8 cellular contexts compared by ENCODE assay signal in the genomic region with DNA sequence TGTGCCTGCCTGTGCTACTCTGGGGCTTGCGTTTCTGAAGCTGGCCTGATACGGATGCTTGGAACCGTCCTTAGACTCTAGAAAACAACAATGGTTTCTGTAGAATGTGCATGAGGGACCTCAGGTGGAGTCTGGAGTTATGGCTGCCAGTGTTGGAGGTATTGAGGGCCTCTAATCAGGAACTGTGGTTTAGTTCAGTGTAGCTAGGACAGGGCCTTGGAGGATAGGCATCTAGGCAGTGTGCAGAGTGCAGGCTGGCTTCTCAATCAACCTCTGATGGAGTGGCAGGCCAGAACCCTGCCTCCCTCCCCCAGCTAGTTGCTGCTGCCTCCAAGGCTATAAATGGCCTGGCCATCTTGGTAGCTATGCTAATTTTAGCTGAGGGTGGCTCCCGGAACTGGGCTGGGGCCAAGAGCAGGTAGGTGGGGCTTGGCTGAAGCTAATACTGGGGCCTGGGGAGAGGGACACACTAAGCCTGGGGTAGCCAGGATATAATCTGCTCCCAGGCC. TPM values are rescaled to one million over a fixed set of nuclear protein-coding genes. Genes with fewer than 3 reads are reported as not detected.
A peak's percentile ranks its signal among the peaks of the same experiment; 100 is the strongest.
DNase-seq lines count a peak whose midpoint lies in the region; ATAC-seq and TF ChIP-seq lines count a peak whose summit lies in the region.

No MANE protein-coding gene starts in this region.

- DNase-seq in CD8-positive, alpha-beta T cell = peak in 1 of 7 experiments; percentile 27
- DNase-seq in cerebellar cortex (ENCODE audit: low spot score) = peak; percentile 58
- DNase-seq in NCI-H446 treated with DMSO at 0.1 percent for 48 hours (lab: John Stamatoyannopoulos, UW) = no peak
- no peak for DNase-seq in midbrain (lab: John Stamatoyannopoulos, UW)
- DNase-seq in kidney tubule cell (ENCODE audit: low spot score) = no peak

- peak overlapping the region; percentile 93 for H3K4me3 Mint-ChIP-seq in CD8-positive, alpha-beta T cell
- H3K4me3 Mint-ChIP-seq in IgD-negative memory B cell = peak overlapping the region; percentile 0 to 95 (median 82)

- H3K9me3 Mint-ChIP-seq in CD8-positive, alpha-beta T cell = no peaks in the 10 kb centered on the region
- H3K9me3 Mint-ChIP-seq in IgD-negative memory B cell = no peaks in the 10 kb centered on the region

- H3K27me3 ChIP-seq in CD8-positive, alpha-beta T cell (ENCODE audit: insufficient read depth, low read length) = no peaks in the 10 kb centered on the region
- no peaks in the 10 kb centered on the region for H3K27me3 ChIP-seq in skeletal muscle tissue (ENCODE audit: control insufficient read depth in 3 of 3, insufficient read depth in 3 of 3, low read length in 3 of 3)

- POLR2A ChIA-PET in CD8-positive, alpha-beta T cell (lab: Charles Lee) = interaction anchor here (1.0 to 3.5 kb wide), 5 partner anchors 8 to 31 kb away, joined by 3 to 13 read pairs (median 8); a partner anchor contains a TSS

- H3K4me1 ChIP-seq in CD8-positive, alpha-beta T cell (ENCODE audit: insufficient read depth, low read length) = peaks cover 77% of the 10 kb centered on the region
- peaks cover 61 to 70% (median 61%) of the 10 kb centered on the region in 3 donors for H3K4me1 ChIP-seq in skeletal muscle tissue (ENCODE audit: control insufficient read depth in 3 of 3, insufficient read depth in 3 of 3, low read length in 3 of 3)

- H3K27ac ChIP-seq in CD8-positive, alpha-beta T cell (ENCODE audit: low read depth, low read length) = peak overlapping the region; percentile 13
- H3K27ac ChIP-seq in skeletal muscle tissue (ENCODE audit: low read depth, low read length) = peak overlapping the region; percentile 93

- H3K36me3 ChIP-seq in CD8-positive, alpha-beta T cell (ENCODE audit: insufficient read depth, low read length) = no peaks in the 10 kb centered on the region
- H3K36me3 ChIP-seq in skeletal muscle tissue (ENCODE audit: control insufficient read depth in 3 of 3, insufficient read depth in 3 of 3, low read length in 3 of 3) = no peaks in the 10 kb centered on the region

- H3K36me3 Mint-ChIP-seq in CD8-positive, alpha-beta T cell = peaks cover 16% of the 10 kb centered on the region
- peaks cover 6% of the 10 kb centered on the region for H3K36me3 Mint-ChIP-seq in IgD-negative memory B cell

- H3K27me3 Mint-ChIP-seq in CD8-positive, alpha-beta T cell (ENCODE audit: low read depth) = no peaks in the 10 kb centered on the region
- H3K27me3 Mint-ChIP-seq in IgD-negative memory B cell = no peaks in the 10 kb centered on the region

- CTCF ChIA-PET in CD8-positive, alpha-beta T cell (lab: Charles Lee) = interaction anchor here (0.8 to 20.8 kb wide), 9 partner anchors 10 to 210 kb away, joined by 3 to 548 read pairs (median 5); a partner anchor contains a TSS

- H3K9ac ChIP-seq in skeletal muscle tissue (ENCODE audit: low read depth in 1 of 3, low read length in 3 of 3) = peak overlapping the region; percentile 59 to 74 (median 65)

- H3K4me3 ChIP-seq in CD8-positive, alpha-beta T cell (ENCODE audit: low read depth, low read length) = peak overlapping the region; percentile 54
- peak overlapping the region; percentile 56 to 93 (median 90) for H3K4me3 ChIP-seq in skeletal muscle tissue (ENCODE audit: low read length in 3 of 3)

- peaks cover 74% of the 10 kb centered on the region for H3K4me1 Mint-ChIP-seq in CD8-positive, alpha-beta T cell (ENCODE audit: low read depth)
- H3K4me1 Mint-ChIP-seq in IgD-negative memory B cell = peaks cover 51 to 63% (median 61%) of the 10 kb centered on the region in 3 donors

- H3K27ac Mint-ChIP-seq in CD8-positive, alpha-beta T cell = peak overlapping the region; percentile 92
- peak overlapping the region in 2 of 3 donors; percentile 5 to 32 for H3K27ac Mint-ChIP-seq in IgD-negative memory B cell

- no peaks in the 10 kb centered on the region for H3K9me3 ChIP-seq in CD8-positive, alpha-beta T cell (ENCODE audit: low read length)
- no peaks in the 10 kb centered on the region for H3K9me3 ChIP-seq in skeletal muscle tissue (ENCODE audit: control insufficient read depth in 3 of 3, low read length in 3 of 3)

- TF ChIP-seq CTCF in CD8-positive, alpha-beta T cell (IDR thresholded peaks at IDR 0.05) = no peak

- intact Hi-C loops in CD8-positive, alpha-beta T cell (cut with DNase I, micrococcal nuclease) = loop anchor here in 1 of 2 experiments (5.0 kb wide), 1 partner anchor 43 kb away; no protein-coding TSS in a partner anchor

- ATAC-seq in CD8-positive, alpha-beta T cell = no peak
- peak; percentile 51 for ATAC-seq in GM19395 (IDR thresholded peaks at IDR 0.05; ENCODE audit: unreplicated experiment)

RNA-seq across cellular contexts. Expression of a gene that starts 4.0 kb away (rescaled TPM):
- total RNA-seq in CD8-positive, alpha-beta T cell = 10 to 100 TPM; 72.5 to 84.3 TPM
- 22.1 TPM for polyA plus RNA-seq in IgD-negative memory B cell
- total RNA-seq in skeletal muscle tissue = 54.8 TPM

RNA-seq across cellular contexts. Expression of a gene that starts 18.7 kb away (rescaled TPM):
- total RNA-seq in CD8-positive, alpha-beta T cell = 100 to 1,000 TPM; 125 to 127 TPM
- polyA plus RNA-seq in IgD-negative memory B cell = 199 TPM
- 1.6 TPM for total RNA-seq in skeletal muscle tissue

RNA-seq across cellular contexts. Expression of a gene that starts 51.1 kb away (rescaled TPM):
- 10 to 100 TPM; 16.3 to 18.5 TPM for total RNA-seq in CD8-positive, alpha-beta T cell
- 20.1 TPM for polyA plus RNA-seq in IgD-negative memory B cell
- total RNA-seq in skeletal muscle tissue = 8.9 TPM

Comparison
In these comparisons a context has a peak if more than half of its experiments do, and no peak if none do; other contexts are left out.
1. RNA of a gene that starts 18.7 kb away (total RNA-seq): 125 to 127 TPM in CD8-positive, alpha-beta T cell; 1.6 TPM in skeletal muscle tissue (single experiment); every median in the first group is over 10 times any median in the second.